2 cellular contexts compared by ENCODE assay signal in the genomic region with DNA sequence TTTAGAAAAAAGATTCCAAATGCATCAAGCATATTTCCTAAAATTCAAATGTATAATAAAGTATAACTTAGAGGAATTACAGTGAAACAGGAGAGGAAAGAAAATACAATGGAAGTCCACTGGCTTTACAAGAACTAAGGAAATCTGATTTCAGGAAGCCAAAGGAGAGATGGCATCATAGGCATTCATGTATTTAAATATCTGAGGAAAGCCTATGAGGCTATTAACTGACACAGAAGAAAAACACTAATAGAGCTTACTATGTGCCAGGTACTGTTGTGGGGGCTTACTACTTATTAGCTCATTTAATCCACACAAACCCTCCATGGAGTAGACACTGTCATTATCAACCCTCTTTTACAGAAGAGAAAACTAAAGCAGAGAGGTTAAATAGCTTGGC.
TF ChIP-seq lines count a peak whose summit lies in the region.

No MANE protein-coding gene starts in this region.

TF ChIP-seq in WTC11, 78 proteins besides CTCF, POLR2A, EP300 and RAD21:
- TF ChIP-seq ZNF219 (CRISPR knock-in tag; IDR thresholded peaks at IDR 0.05; ENCODE audit: borderline replicate concordance) (no peak), NR2C2 (CRISPR knock-in tag; IDR thresholded peaks at IDR 0.05) (no peak), ZNF121 (CRISPR knock-in tag; IDR thresholded peaks at IDR 0.05) (no peak)
- TF ChIP-seq, protein P1, sequence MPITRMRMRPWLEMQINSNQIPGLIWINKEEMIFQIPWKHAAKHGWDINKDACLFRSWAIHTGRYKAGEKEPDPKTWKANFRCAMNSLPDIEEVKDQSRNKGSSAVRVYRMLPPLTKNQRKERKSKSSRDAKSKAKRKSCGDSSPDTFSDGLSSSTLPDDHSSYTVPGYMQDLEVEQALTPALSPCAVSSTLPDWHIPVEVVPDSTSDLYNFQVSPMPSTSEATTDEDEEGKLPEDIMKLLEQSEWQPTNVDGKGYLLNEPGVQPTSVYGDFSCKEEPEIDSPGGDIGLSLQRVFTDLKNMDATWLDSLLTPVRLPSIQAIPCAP (CRISPR knock-in tag; IDR thresholded peaks at IDR 0.05), result no peak
- TF ChIP-seq, protein P2, sequence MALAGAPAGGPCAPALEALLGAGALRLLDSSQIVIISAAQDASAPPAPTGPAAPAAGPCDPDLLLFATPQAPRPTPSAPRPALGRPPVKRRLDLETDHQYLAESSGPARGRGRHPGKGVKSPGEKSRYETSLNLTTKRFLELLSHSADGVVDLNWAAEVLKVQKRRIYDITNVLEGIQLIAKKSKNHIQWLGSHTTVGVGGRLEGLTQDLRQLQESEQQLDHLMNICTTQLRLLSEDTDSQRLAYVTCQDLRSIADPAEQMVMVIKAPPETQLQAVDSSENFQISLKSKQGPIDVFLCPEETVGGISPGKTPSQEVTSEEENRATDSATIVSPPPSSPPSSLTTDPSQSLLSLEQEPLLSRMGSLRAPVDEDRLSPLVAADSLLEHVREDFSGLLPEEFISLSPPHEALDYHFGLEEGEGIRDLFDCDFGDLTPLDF (CRISPR knock-in tag; IDR thresholded peaks at IDR 0.05), result no peak
TF ChIP-seq in WTC11: peak in this region for 0.

TF ChIP-seq in endothelial cell of umbilical vein, 7 proteins besides CTCF, POLR2A, EP300 and RAD21:
- TF ChIP-seq GATA2 (IDR thresholded peaks at IDR 0.05; ENCODE audit: insufficient read depth, insufficient read length, low read depth, low read length) (no peak), MYC (IDR thresholded peaks at IDR 0.05; ENCODE audit: low read depth, low read length) (no peak), FOS (IDR thresholded peaks at IDR 0.05; ENCODE audit: borderline replicate concordance, insufficient read depth, low read length) (no peak), JUN (IDR thresholded peaks at IDR 0.05; ENCODE audit: borderline replicate concordance, insufficient read depth, insufficient read length, low read depth) (no peak), EZH2 (IDR thresholded peaks at IDR 0.05; ENCODE audit: borderline replicate concordance, low read depth, low read length, severe bottlenecking) (no peak), POLR2AphosphoS5 (IDR thresholded peaks at IDR 0.05; ENCODE audit: insufficient read depth, low read depth, low read length) (no peak)
- TF ChIP-seq, protein P3, sequence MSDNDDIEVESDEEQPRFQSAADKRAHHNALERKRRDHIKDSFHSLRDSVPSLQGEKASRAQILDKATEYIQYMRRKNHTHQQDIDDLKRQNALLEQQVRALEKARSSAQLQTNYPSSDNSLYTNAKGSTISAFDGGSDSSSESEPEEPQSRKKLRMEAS (IDR thresholded peaks at IDR 0.05; ENCODE audit: insufficient read depth, insufficient read length), result no peak
